10 cellular contexts compared by ENCODE assay signal in the genomic region with DNA sequence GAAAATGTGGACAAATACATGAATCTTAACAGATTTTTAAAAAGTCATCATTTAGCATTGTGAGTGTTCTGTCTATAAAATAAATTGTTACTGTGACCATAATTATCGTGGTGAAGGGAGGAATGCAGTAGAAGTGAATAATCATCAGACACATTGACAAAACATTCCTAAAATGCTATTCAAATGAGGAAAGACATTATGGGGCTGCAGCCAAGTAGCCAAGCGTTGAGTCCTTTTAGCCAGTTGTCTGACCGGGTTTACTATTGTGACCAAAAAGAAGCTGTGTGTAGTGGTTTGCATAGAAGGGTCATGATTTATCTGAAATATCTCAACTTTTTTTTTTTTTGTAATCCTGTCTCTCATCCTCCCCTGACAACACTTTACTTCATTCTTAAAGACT. TPM values are rescaled to one million over a fixed set of nuclear protein-coding genes. Genes with fewer than 3 reads are reported as not detected.
DNase-seq lines count a peak whose midpoint lies in the region; ATAC-seq and TF ChIP-seq lines count a peak whose summit lies in the region.
"Had no signal": no experiment of that assay in that cellular context is flagged by ENCODE, and none has a peak within 500 bp of the region (broad histone marks: within the 10 kb centered on the region; RNA-seq: fewer than 3 reads in every experiment).

No MANE protein-coding gene starts in this region.

- intact Hi-C loops in activated T-helper 1 cell treated with anti-CD3 and anti-CD28 coated beads, Interleukin-12 subunit alpha, Interleukin-12 subunit beta, Interleukin-2, Interleukin-4 antibody, amounts not matched to agents 30 ng/mL and 10 ng/mL and 1 ng/mL, durations not matched to agents 14 hours and 24 hours and 36 hours (cut with micrococcal nuclease), result no loop called here

- H3K36me3 Mint-ChIP-seq in mesothelial cell of epicardium, result peaks cover 3% of the 10 kb centered on the region
- no peaks in the 10 kb centered on the region for H3K36me3 Mint-ChIP-seq in activated T-helper 1 cell treated with anti-CD3 and anti-CD28 coated beads, Interleukin-12 subunit alpha, Interleukin-12 subunit beta, Interleukin-2, Interleukin-4 antibody, amounts not matched to agents 30 ng/mL and 10 ng/mL and 1 ng/mL, durations not matched to agents 14 hours and 24 hours and 36 hours (ENCODE audit: low read depth)
- H3K36me3 Mint-ChIP-seq: CD8-positive, alpha-beta T cell had no signal

- peak overlapping the region; percentile 97 for H3K27ac Mint-ChIP-seq in mesothelial cell of epicardium
- H3K27ac Mint-ChIP-seq in activated T-helper 1 cell treated with anti-CD3 and anti-CD28 coated beads, Interleukin-12 subunit alpha, Interleukin-12 subunit beta, Interleukin-2, Interleukin-4 antibody, amounts not matched to agents 30 ng/mL and 10 ng/mL and 1 ng/mL, durations not matched to agents 14 hours and 24 hours and 36 hours, result no peak overlapping the region
- H3K27ac Mint-ChIP-seq: CD8-positive, alpha-beta T cell had no signal

- TF ChIP-seq CTCF in AG09309 (IDR thresholded peaks at IDR 0.05; ENCODE audit: control insufficient read depth, insufficient read depth, low read depth, low read length, missing control alignments) (no peak), epithelial cell of esophagus (IDR thresholded peaks at IDR 0.05; ENCODE audit: insufficient read depth, low read depth, low read length, missing control alignments) (no peak), mesothelial cell of epicardium (IDR thresholded peaks at IDR 0.05; ENCODE audit: unreplicated experiment) (no peak)

- peaks cover 32% of the 10 kb centered on the region for H3K4me1 Mint-ChIP-seq in mesothelial cell of epicardium
- no peaks in the 10 kb centered on the region for H3K4me1 Mint-ChIP-seq in activated T-helper 1 cell treated with anti-CD3 and anti-CD28 coated beads, Interleukin-12 subunit alpha, Interleukin-12 subunit beta, Interleukin-2, Interleukin-4 antibody, amounts not matched to agents 30 ng/mL and 10 ng/mL and 1 ng/mL, durations not matched to agents 14 hours and 24 hours and 36 hours (ENCODE audit: low read depth)

- H3K27me3 Mint-ChIP-seq in mesothelial cell of epicardium (ENCODE audit: low read depth), result no peaks in the 10 kb centered on the region
- H3K27me3 Mint-ChIP-seq in activated T-helper 1 cell treated with anti-CD3 and anti-CD28 coated beads, Interleukin-12 subunit alpha, Interleukin-12 subunit beta, Interleukin-2, Interleukin-4 antibody, amounts not matched to agents 30 ng/mL and 10 ng/mL and 1 ng/mL, durations not matched to agents 14 hours and 24 hours and 36 hours (ENCODE audit: insufficient read depth), result peaks cover 10% of the 10 kb centered on the region

- ATAC-seq in GM21529 (IDR thresholded peaks at IDR 0.05; ENCODE audit: unreplicated experiment) (no peak), HG02798 (IDR thresholded peaks at IDR 0.05; ENCODE audit: poor library complexity, unreplicated experiment) (no peak)
- ATAC-seq: CD8-positive, alpha-beta T cell had no signal

- H3K4me3 Mint-ChIP-seq in mesothelial cell of epicardium, result no peak overlapping the region
- no peak overlapping the region for H3K4me3 Mint-ChIP-seq in activated T-helper 1 cell treated with anti-CD3 and anti-CD28 coated beads, Interleukin-12 subunit alpha, Interleukin-12 subunit beta, Interleukin-2, Interleukin-4 antibody, amounts not matched to agents 30 ng/mL and 10 ng/mL and 1 ng/mL, durations not matched to agents 14 hours and 24 hours and 36 hours
- H3K4me3 Mint-ChIP-seq: CD8-positive, alpha-beta T cell had no signal

- H3K4me3 ChIP-seq in AG09309 (ENCODE audit: control insufficient read depth, low read depth, low read length) (no peak overlapping the region), epithelial cell of esophagus (ENCODE audit: low read length) (no peak overlapping the region)

- peaks cover 4% of the 10 kb centered on the region for H3K9me3 Mint-ChIP-seq in mesothelial cell of epicardium
- no peaks in the 10 kb centered on the region for H3K9me3 Mint-ChIP-seq in activated T-helper 1 cell treated with anti-CD3 and anti-CD28 coated beads, Interleukin-12 subunit alpha, Interleukin-12 subunit beta, Interleukin-2, Interleukin-4 antibody, amounts not matched to agents 30 ng/mL and 10 ng/mL and 1 ng/mL, durations not matched to agents 14 hours and 24 hours and 36 hours
- H3K9me3 Mint-ChIP-seq: CD8-positive, alpha-beta T cell had no signal

- peak; percentile 70 for DNase-seq in AG09309 (ENCODE audit: low read depth)
- DNase-seq in NCI-H526 treated with DMSO at 0.1 percent for 48 hours (lab: John Stamatoyannopoulos, UW), result peak; percentile 4
- DNase-seq in epithelial cell of esophagus (ENCODE audit: low read depth), result peak; percentile 64
- DNase-seq in mesothelial cell of epicardium (ENCODE audit: low spot score in 2 of 2, unreplicated experiment in 2 of 2), result no peak
- DNase-seq in activated T-helper 1 cell treated with anti-CD3 and anti-CD28 coated beads, Interleukin-12 subunit alpha, Interleukin-12 subunit beta, Interleukin-2, Interleukin-4 antibody, amounts not matched to agents 30 ng/mL and 10 ng/mL and 1 ng/mL, durations not matched to agents 14 hours and 24 hours and 36 hours (ENCODE audit: low spot score), result no peak
- no peak for DNase-seq in NCI-H774 (lab: John Stamatoyannopoulos, UW)
- DNase-seq: CD8-positive, alpha-beta T cell; heart left ventricle had no signal

RNA-seq across cellular contexts. Expression of a gene that starts 19.5 kb away (rescaled TPM):
- total RNA-seq in mesothelial cell of epicardium, result 61.7 to 64.1 TPM (median 62.5 TPM) in 3 replicates
- total RNA-seq in activated T-helper 1 cell treated with anti-CD3 and anti-CD28 coated beads, Interleukin-12 subunit alpha, Interleukin-12 subunit beta, Interleukin-2, Interleukin-4 antibody, amounts not matched to agents 30 ng/mL and 10 ng/mL and 1 ng/mL, durations not matched to agents 14 hours and 24 hours and 36 hours, result 0.39 and 0.75 TPM in 2 replicates

Comparison
In these comparisons a context has a peak if more than half of its experiments do, and no peak if none do; other contexts are left out.
1. DNase-seq: peak in AG09309 (single experiment), NCI-H526 treated with DMSO at 0.1 percent for 48 hours (single experiment) and epithelial cell of esophagus (single experiment); none in mesothelial cell of epicardium (0 of 2), activated T-helper 1 cell treated with anti-CD3 and anti-CD28 coated beads, Interleukin-12 subunit alpha, Interleukin-12 subunit beta, Interleukin-2, Interleukin-4 antibody, amounts not matched to agents 30 ng/mL and 10 ng/mL and 1 ng/mL, durations not matched to agents 14 hours and 24 hours and 36 hours (single experiment) and NCI-H774 (single experiment).
2. RNA of a gene that starts 19.5 kb away (total RNA-seq): 61.7 to 64.1 TPM in mesothelial cell of epicardium; 0.39 to 0.75 TPM in activated T-helper 1 cell treated with anti-CD3 and anti-CD28 coated beads, Interleukin-12 subunit alpha, Interleukin-12 subunit beta, Interleukin-2, Interleukin-4 antibody, amounts not matched to agents 30 ng/mL and 10 ng/mL and 1 ng/mL, durations not matched to agents 14 hours and 24 hours and 36 hours; every median in the first group is over 10 times any median in the second.